Comparison of ENCODE assay signal across 1 cellular context in genomic region chr2:8587251-8587791, GRCh38.
TF ChIP-seq lines count a peak whose summit lies in the region.

No MANE protein-coding gene starts in this region.

TF ChIP-seq in K562, 482 proteins besides CTCF, POLR2A, EP300 and RAD21 (continued from another document):
- TF ChIP-seq, protein P1, sequence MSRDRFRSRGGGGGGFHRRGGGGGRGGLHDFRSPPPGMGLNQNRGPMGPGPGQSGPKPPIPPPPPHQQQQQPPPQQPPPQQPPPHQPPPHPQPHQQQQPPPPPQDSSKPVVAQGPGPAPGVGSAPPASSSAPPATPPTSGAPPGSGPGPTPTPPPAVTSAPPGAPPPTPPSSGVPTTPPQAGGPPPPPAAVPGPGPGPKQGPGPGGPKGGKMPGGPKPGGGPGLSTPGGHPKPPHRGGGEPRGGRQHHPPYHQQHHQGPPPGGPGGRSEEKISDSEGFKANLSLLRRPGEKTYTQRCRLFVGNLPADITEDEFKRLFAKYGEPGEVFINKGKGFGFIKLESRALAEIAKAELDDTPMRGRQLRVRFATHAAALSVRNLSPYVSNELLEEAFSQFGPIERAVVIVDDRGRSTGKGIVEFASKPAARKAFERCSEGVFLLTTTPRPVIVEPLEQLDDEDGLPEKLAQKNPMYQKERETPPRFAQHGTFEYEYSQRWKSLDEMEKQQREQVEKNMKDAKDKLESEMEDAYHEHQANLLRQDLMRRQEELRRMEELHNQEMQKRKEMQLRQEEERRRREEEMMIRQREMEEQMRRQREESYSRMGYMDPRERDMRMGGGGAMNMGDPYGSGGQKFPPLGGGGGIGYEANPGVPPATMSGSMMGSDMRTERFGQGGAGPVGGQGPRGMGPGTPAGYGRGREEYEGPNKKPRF (IDR thresholded peaks at IDR 0.05; ENCODE audit: low read depth, low read length) = no peak
- TF ChIP-seq YY1 (IDR thresholded peaks at IDR 0.05; ENCODE audit: borderline replicate concordance in 1 of 3, control insufficient read depth in 1 of 3, extremely low read depth in 1 of 3, insufficient read depth in 3 of 3, insufficient read length in 1 of 3, insufficient replicate concordance in 2 of 3, low read depth in 1 of 3, low read length in 2 of 3) (peak in 1 of 3 experiments; percentile 8), ELF2 (CRISPR knock-in tag; IDR thresholded peaks at IDR 0.05) (no peak), ZNF449 (CRISPR knock-in tag; IDR thresholded peaks at IDR 0.05) (no peak)
